ENCODE assay signal across 18 cellular contexts in the genomic region with DNA sequence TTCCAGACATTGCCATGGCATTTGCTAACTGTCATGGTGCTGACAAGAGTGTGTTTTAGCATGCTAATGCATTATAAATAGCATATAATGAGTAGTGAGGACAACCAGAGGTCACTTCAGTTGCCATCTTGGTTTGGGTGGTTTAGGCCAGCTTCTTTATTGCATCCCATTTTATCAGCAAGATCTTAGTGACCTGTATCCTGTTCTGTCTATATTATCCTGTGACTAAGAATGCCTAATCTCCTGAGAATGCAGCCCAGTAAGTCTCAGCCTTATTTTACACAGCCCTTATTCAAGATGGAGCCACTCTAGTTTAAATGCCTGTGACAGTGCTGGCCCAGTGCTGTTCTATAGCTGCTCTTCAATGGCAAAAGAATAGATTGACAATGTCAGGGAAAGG.
A peak's percentile ranks its signal among the peaks of the same experiment; 100 is the strongest.
DNase-seq lines count a peak whose midpoint lies in the region; ATAC-seq and TF ChIP-seq lines count a peak whose summit lies in the region.
"Had no signal": no experiment of that assay in that cellular context is flagged by ENCODE, and none has a peak within 500 bp of the region (broad histone marks: within the 10 kb centered on the region; RNA-seq: fewer than 3 reads in every experiment).

No MANE protein-coding gene starts in this region.

- TF ChIP-seq POLR2A in lower leg skin (IDR thresholded peaks at IDR 0.05): no peak

- DNase-seq in A172 (ENCODE audit: low spot score) (peak; percentile 59), HS-27A (ENCODE audit: low read depth) (peak; percentile 2), SK-N-DZ (ENCODE audit: low spot score) (peak; percentile 33), foreskin fibroblast (peak; percentile 38 to 68), nephron progenitor cell (no peak), lower leg skin (ENCODE audit: low spot score in 2 of 2) (no peak)
- DNase-seq: CD4-positive, CD25-positive, alpha-beta regulatory T cell; COR-L47; DMS 273 treated with DMSO at 0.1 percent for 48 hours; GDM1; NCI-H1105 treated with DMSO at 0.1 percent for 48 hours; NCI-H1694; NCI-H2081 treated with DMSO at 0.1 percent for 48 hours; NCI-H748 treated with DMSO at 0.1 percent for 48 hours; SIG-M5 had no signal

- H3K27me3 Mint-ChIP-seq in nephron progenitor cell (ENCODE audit: low read depth, poor library complexity): no peaks in the 10 kb centered on the region
- H3K27me3 Mint-ChIP-seq: B cell; CD4-positive, CD25-positive, alpha-beta regulatory T cell had no signal

- TF ChIP-seq CTCF in foreskin fibroblast (IDR thresholded peaks at IDR 0.05; ENCODE audit: low read depth, low read length) (no peak), nephron progenitor cell (IDR thresholded peaks at IDR 0.05) (no peak), lower leg skin (IDR thresholded peaks at IDR 0.05) (no peak)

- peaks cover 11% of the 10 kb centered on the region for H3K9me3 Mint-ChIP-seq in nephron progenitor cell

- ATAC-seq in HG03571 (IDR thresholded peaks at IDR 0.05; ENCODE audit: unreplicated experiment) (no peak), HG02938 (IDR thresholded peaks at IDR 0.05; ENCODE audit: unreplicated experiment) (no peak)

- H3K4me3 Mint-ChIP-seq in nephron progenitor cell: no peak overlapping the region
- H3K4me3 Mint-ChIP-seq: B cell; CD4-positive, CD25-positive, alpha-beta regulatory T cell had no signal

- H3K4me1 Mint-ChIP-seq in nephron progenitor cell: no peaks in the 10 kb centered on the region
- H3K4me1 Mint-ChIP-seq: B cell; CD4-positive, CD25-positive, alpha-beta regulatory T cell had no signal

- H3K27ac Mint-ChIP-seq in nephron progenitor cell: no peak overlapping the region
- H3K27ac Mint-ChIP-seq: B cell had no signal

- H3K36me3 Mint-ChIP-seq in nephron progenitor cell (ENCODE audit: low read depth): no peaks in the 10 kb centered on the region
- H3K36me3 Mint-ChIP-seq: CD4-positive, CD25-positive, alpha-beta regulatory T cell had no signal

- no peak overlapping the region for H3K4me3 ChIP-seq in foreskin fibroblast (ENCODE audit: low read depth in 1 of 2, low read length in 2 of 2)
- H3K4me3 ChIP-seq in lower leg skin (ENCODE audit: low read depth, poor library complexity, severe bottlenecking): no peak overlapping the region

- intact Hi-C loops in lower leg skin (cut with DNase I; ENCODE audit: low total_unique reads): no loop called here

Comparison
In these comparisons a context has a peak if more than half of its experiments do, and no peak if none do; other contexts are left out.
1. DNase-seq: peak in A172 (single experiment), HS-27A (single experiment), SK-N-DZ (single experiment) and foreskin fibroblast (2 of 2); none in nephron progenitor cell (single experiment) and lower leg skin (0 of 2).